Comparison of ENCODE assay signal across 14 cellular contexts in the genomic region with DNA sequence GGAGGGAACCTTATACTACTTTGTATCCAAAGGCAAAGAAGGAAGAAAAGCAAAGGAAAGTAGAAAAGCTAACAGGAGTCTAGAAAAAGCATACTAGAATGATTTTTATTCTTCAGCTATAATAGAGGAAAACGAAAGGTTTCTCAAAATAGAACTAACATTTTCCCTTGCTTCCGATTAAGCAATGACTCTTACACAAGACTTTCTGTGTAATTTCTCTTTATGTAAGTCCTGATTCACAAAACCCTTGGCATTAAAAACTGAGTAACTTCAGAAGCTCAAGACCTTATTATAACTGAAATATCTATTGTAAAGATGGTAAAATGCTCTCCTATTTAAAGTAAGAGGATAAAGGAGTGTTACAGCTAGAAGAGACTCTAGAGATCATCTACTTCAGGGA.
DNase-seq lines count a peak whose midpoint lies in the region; ATAC-seq and TF ChIP-seq lines count a peak whose summit lies in the region.
"Had no signal": no experiment of that assay in that cellular context is flagged by ENCODE, and none has a peak within 500 bp of the region (broad histone marks: within the 10 kb centered on the region; RNA-seq: fewer than 3 reads in every experiment).

No MANE protein-coding gene starts in this region.

- no peak overlapping the region for H2BK120ac ChIP-seq in mesenchymal stem cell (ENCODE audit: low read depth, low read length)

- H2AK5ac ChIP-seq in mesenchymal stem cell (ENCODE audit: low read length, severe bottlenecking): no peak overlapping the region

- CTCF ChIA-PET in MCF 10A (lab: Yijun Ruan, JAX): interaction anchor here (0.6 to 0.7 kb wide), 2 partner anchors 9 to 118 kb away, joined by 4 read pairs; no protein-coding TSS in a partner anchor
- CTCF ChIA-PET in mammary epithelial cell (lab: Charles Lee; ENCODE audit: low non-redundant PET): no interaction called here

- H3K36me3 ChIP-seq in mammary epithelial cell (ENCODE audit: insufficient read depth, low read length) (no peaks in the 10 kb centered on the region), mesenchymal stem cell (ENCODE audit: control insufficient read depth in 1 of 2, insufficient read depth in 2 of 2, low read depth in 1 of 2, low read length in 2 of 2) (no peaks in the 10 kb centered on the region), vagina (no peaks in the 10 kb centered on the region)
- H3K36me3 ChIP-seq: MG63 had no signal

- H4K91ac ChIP-seq in mesenchymal stem cell (ENCODE audit: low read length): no peak overlapping the region

- H4K20me1 ChIP-seq in mammary epithelial cell (ENCODE audit: insufficient read depth, low read length): no peaks in the 10 kb centered on the region

- no peak overlapping the region for H3K18ac ChIP-seq in mesenchymal stem cell (ENCODE audit: low read depth in 1 of 2, low read length in 2 of 2)

- no peak overlapping the region for H2BK15ac ChIP-seq in mesenchymal stem cell (ENCODE audit: low read depth, poor library complexity, severe bottlenecking)

- 2% methylated on average over 2 of the region's 2 CpGs for WGBS in mammary epithelial cell (ENCODE audit: low coverage, missing lambda C conversion rate)
- 91% methylated on average over 2 of the region's 2 CpGs for WGBS in mesenchymal stem cell

- POLR2A ChIA-PET in MCF 10A (lab: Yijun Ruan, JAX): no interaction called here

- no peak overlapping the region for H3K23ac ChIP-seq in mesenchymal stem cell (ENCODE audit: low read length in 2 of 2)

- H3K27me3 ChIP-seq in mammary epithelial cell (ENCODE audit: insufficient read depth, low read length): peaks cover 2% of the 10 kb centered on the region
- H3K27me3 ChIP-seq in mesenchymal stem cell (ENCODE audit: control insufficient read depth in 1 of 2, insufficient read depth in 1 of 2, low read length in 2 of 2): no peaks in the 10 kb centered on the region
- H3K27me3 ChIP-seq in vagina: no peaks in the 10 kb centered on the region
- H3K27me3 ChIP-seq: MG63 had no signal

- no peak for TF ChIP-seq POLR2A in vagina (IDR thresholded peaks at IDR 0.05)

- H2AFZ ChIP-seq in mammary epithelial cell (ENCODE audit: low read depth, low read length): no peak overlapping the region
- no peak overlapping the region for H2AFZ ChIP-seq in mesenchymal stem cell (ENCODE audit: low read depth, low read length)

- no peak for ATAC-seq in stimulated activated naive CD8-positive, alpha-beta T cell treated with anti-CD3 and anti-CD28 coated beads, Interleukin-15, amount 100 ng/mL, for 72 hours
- ATAC-seq in HG02571 (IDR thresholded peaks at IDR 0.05; ENCODE audit: unreplicated experiment): no peak
- ATAC-seq in GM19452 (IDR thresholded peaks at IDR 0.05; ENCODE audit: unreplicated experiment): no peak
- ATAC-seq: stimulated activated effector memory CD8-positive, alpha-beta T cell treated with anti-CD3 and anti-CD28 coated beads, Interleukin-12 subunit alpha, Interleukin-12 subunit beta, amount 100 ng/mL, for 72 hours had no signal

- no peak overlapping the region for H3K27ac Mint-ChIP-seq in MCF 10A (ENCODE audit: low read depth, unreplicated experiment)
- no peak overlapping the region for H3K27ac Mint-ChIP-seq in stimulated activated naive CD8-positive, alpha-beta T cell treated with anti-CD3 and anti-CD28 coated beads, Interleukin-15, amount 100 ng/mL, for 72 hours
- H3K27ac Mint-ChIP-seq: activated B cell treated with CpG ODN at 0.5 μM for 24 hours; nephron progenitor cell; stimulated activated effector memory CD8-positive, alpha-beta T cell treated with anti-CD3 and anti-CD28 coated beads, Interleukin-12 subunit alpha, Interleukin-12 subunit beta, amount 100 ng/mL, for 72 hours had no signal

- no peaks in the 10 kb centered on the region for H3K36me3 Mint-ChIP-seq in MCF 10A (ENCODE audit: insufficient read depth, unreplicated experiment)
- H3K36me3 Mint-ChIP-seq: stimulated activated effector memory CD8-positive, alpha-beta T cell treated with anti-CD3 and anti-CD28 coated beads, Interleukin-12 subunit alpha, Interleukin-12 subunit beta, amount 100 ng/mL, for 72 hours had no signal

- no peaks in the 10 kb centered on the region for H3K27me3 Mint-ChIP-seq in MCF 10A (ENCODE audit: insufficient read depth, unreplicated experiment)
- peaks cover 4% of the 10 kb centered on the region for H3K27me3 Mint-ChIP-seq in stimulated activated naive CD8-positive, alpha-beta T cell treated with anti-CD3 and anti-CD28 coated beads, Interleukin-15, amount 100 ng/mL, for 72 hours

- H3K9me3 ChIP-seq in mammary epithelial cell (replicated peaks; ENCODE audit: insufficient read depth, low read length) (no peaks in the 10 kb centered on the region), mesenchymal stem cell (ENCODE audit: control insufficient read depth, low read length) (no peaks in the 10 kb centered on the region), vagina (no peaks in the 10 kb centered on the region)

- H3K14ac ChIP-seq in mesenchymal stem cell (ENCODE audit: low read length in 2 of 2): no peak overlapping the region

- dilution Hi-C loops in mammary epithelial cell (cut with HindIII; ENCODE audit: low sequenced_read_pairs): no loop called here

- H3K9ac ChIP-seq in mammary epithelial cell (ENCODE audit: insufficient read depth, low read length) (no peak overlapping the region), mesenchymal stem cell (ENCODE audit: low read length) (peak overlapping the region; percentile 84)

- no peak overlapping the region for H4K8ac ChIP-seq in mesenchymal stem cell (ENCODE audit: low read length)

- intact Hi-C loops in MCF 10A (cut with micrococcal nuclease) (no loop called here), mammary epithelial cell (cut with micrococcal nuclease) (no loop called here), vagina (cut with DNase I) (no loop called here)

- no peak overlapping the region for H3K4me3 Mint-ChIP-seq in MCF 10A (ENCODE audit: unreplicated experiment)
- no peak overlapping the region for H3K4me3 Mint-ChIP-seq in stimulated activated naive CD8-positive, alpha-beta T cell treated with anti-CD3 and anti-CD28 coated beads, Interleukin-15, amount 100 ng/mL, for 72 hours
- H3K4me3 Mint-ChIP-seq: activated B cell treated with CpG ODN at 0.5 μM for 24 hours; nephron progenitor cell; stimulated activated effector memory CD8-positive, alpha-beta T cell treated with anti-CD3 and anti-CD28 coated beads, Interleukin-12 subunit alpha, Interleukin-12 subunit beta, amount 100 ng/mL, for 72 hours had no signal

- H3K9me3 Mint-ChIP-seq in MCF 10A (ENCODE audit: unreplicated experiment): no peaks in the 10 kb centered on the region
- H3K9me3 Mint-ChIP-seq in stimulated activated naive CD8-positive, alpha-beta T cell treated with anti-CD3 and anti-CD28 coated beads, Interleukin-15, amount 100 ng/mL, for 72 hours: no peaks in the 10 kb centered on the region
- H3K9me3 Mint-ChIP-seq: activated B cell treated with CpG ODN at 0.5 μM for 24 hours; stimulated activated effector memory CD8-positive, alpha-beta T cell treated with anti-CD3 and anti-CD28 coated beads, Interleukin-12 subunit alpha, Interleukin-12 subunit beta, amount 100 ng/mL, for 72 hours had no signal

- H3K4me3 ChIP-seq in mammary epithelial cell (replicated peaks in 1 of 3; ENCODE audit: insufficient read depth in 1 of 3, low read depth in 2 of 3, low read length in 3 of 3): no peak overlapping the region
- no peak overlapping the region for H3K4me3 ChIP-seq in mesenchymal stem cell (ENCODE audit: insufficient read depth in 1 of 2, low read depth in 1 of 2, low read length in 2 of 2)
- H3K4me3 ChIP-seq in vagina: no peak overlapping the region
- H3K4me3 ChIP-seq: MG63 had no signal

- H3K79me1 ChIP-seq in mesenchymal stem cell (replicated peaks; ENCODE audit: low read length, poor library complexity, severe bottlenecking): no peaks in the 10 kb centered on the region

- no peak overlapping the region for H3K4ac ChIP-seq in mesenchymal stem cell (ENCODE audit: low read depth in 1 of 2, low read length in 2 of 2)

- no peak overlapping the region for H3K4me2 ChIP-seq in mammary epithelial cell (ENCODE audit: insufficient read depth, low read depth, low read length)
- no peak overlapping the region for H3K4me2 ChIP-seq in mesenchymal stem cell (ENCODE audit: low read length, poor library complexity, severe bottlenecking)

- H2BK5ac ChIP-seq in mesenchymal stem cell (ENCODE audit: low read depth, low read length, poor library complexity, severe bottlenecking): no peak overlapping the region

- peaks cover 11% of the 10 kb centered on the region for H3K4me1 Mint-ChIP-seq in MCF 10A (ENCODE audit: insufficient read depth, unreplicated experiment)
- peaks cover 5% of the 10 kb centered on the region for H3K4me1 Mint-ChIP-seq in stimulated activated naive CD8-positive, alpha-beta T cell treated with anti-CD3 and anti-CD28 coated beads, Interleukin-15, amount 100 ng/mL, for 72 hours
- H3K4me1 Mint-ChIP-seq: nephron progenitor cell had no signal

- H2BK12ac ChIP-seq in mesenchymal stem cell (ENCODE audit: low read length in 2 of 2): no peak overlapping the region

- BruUV-seq in MCF 10A (replicated peaks; lab: Mats Ljungman, UMichigan) (no TSS peak), mammary epithelial cell (replicated peaks; lab: Mats Ljungman, UMichigan) (no TSS peak)

- H3K4me1 ChIP-seq in mammary epithelial cell (ENCODE audit: insufficient read depth, low read length) (no peaks in the 10 kb centered on the region), mesenchymal stem cell (ENCODE audit: control insufficient read depth, insufficient read depth, low read depth, low read length) (no peaks in the 10 kb centered on the region), vagina (no peaks in the 10 kb centered on the region)

- TF ChIP-seq CTCF in MCF 10A (IDR thresholded peaks at IDR 0.05; ENCODE audit: unreplicated experiment) (no peak), mammary epithelial cell (conservative IDR thresholded peaks at IDR 0.05 in 1 of 2, IDR thresholded peaks at IDR 0.05 in 1 of 2; ENCODE audit: extremely low read depth in 1 of 2, insufficient read depth in 1 of 2, low read depth in 1 of 2, low read length in 2 of 2) (no peak), vagina (IDR thresholded peaks at IDR 0.05) (no peak)

- DNase-seq in MCF 10A (ENCODE audit: unreplicated experiment): peak; percentile 55
- DNase-seq in mammary epithelial cell: no peak
- DNase-seq in dedifferentiated amniotic fluid mesenchymal stem cell (ENCODE audit: extremely low spot score): peak; percentile 64
- DNase-seq in mesenchymal stem cell: peak; percentile 63
- DNase-seq in vagina (ENCODE audit: extremely low spot score in 2 of 2): no peak
- DNase-seq in stimulated activated naive CD8-positive, alpha-beta T cell treated with anti-CD3 and anti-CD28 coated beads, Interleukin-15, amount 100 ng/mL, for 72 hours: no peak
- DNase-seq: activated B cell treated with CpG ODN at 0.5 μM for 24 hours, MG63, NCI-H524 treated with DMSO at 0.1 percent for 48 hours, nephron progenitor cell had no signal

- H3K79me2 ChIP-seq in mammary epithelial cell (ENCODE audit: insufficient read depth, low read length): no peaks in the 10 kb centered on the region

- H3K27ac ChIP-seq in mammary epithelial cell (ENCODE audit: insufficient read depth, low read depth, low read length) (no peak overlapping the region), mesenchymal stem cell (ENCODE audit: low read length, poor library complexity, severe bottlenecking) (no peak overlapping the region), vagina (peak overlapping the region; percentile 34)
- H3K27ac ChIP-seq: 22Rv1 had no signal

- in situ Hi-C loops in mammary epithelial cell (cut with MboI; ENCODE audit: low sequenced_read_pairs in 2 of 2): no loop called here

Comparison
In these comparisons a context has a peak if more than half of its experiments do, and no peak if none do; other contexts are left out.
1. DNase-seq: peak in MCF 10A (single experiment), dedifferentiated amniotic fluid mesenchymal stem cell (single experiment) and mesenchymal stem cell (single experiment); none in mammary epithelial cell (single experiment), vagina (0 of 2) and stimulated activated naive CD8-positive, alpha-beta T cell treated with anti-CD3 and anti-CD28 coated beads, Interleukin-15, amount 100 ng/mL, for 72 hours (0 of 2).